Comparison of ENCODE assay signal across 21 cellular contexts in the genomic region with DNA sequence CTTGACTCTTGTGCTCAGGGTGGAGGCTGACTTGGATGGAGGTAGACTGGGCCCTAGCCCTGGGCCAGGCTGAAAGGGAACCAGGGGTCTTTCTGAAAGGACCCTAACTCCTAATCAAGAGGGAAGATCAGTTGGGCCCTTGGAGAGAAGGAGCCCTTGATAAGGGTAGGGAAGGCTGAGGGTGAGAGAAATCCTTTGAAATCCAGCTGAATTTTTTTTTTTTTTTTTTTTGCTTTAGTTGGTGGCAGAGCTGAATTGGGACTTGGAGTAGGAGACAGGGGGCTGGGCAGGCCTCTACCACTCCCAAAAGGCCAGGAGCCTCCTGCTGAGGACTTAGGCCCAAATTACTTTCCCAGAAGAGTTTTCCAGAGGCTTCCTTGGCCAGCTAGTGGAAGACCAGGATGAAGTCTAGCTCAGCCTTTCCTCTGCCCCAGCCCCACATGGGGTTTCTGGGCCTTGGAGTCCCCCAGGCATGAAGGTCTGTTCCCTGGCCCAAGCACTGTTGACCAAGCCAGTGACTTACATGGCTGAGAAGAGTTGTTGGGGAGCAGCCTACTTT. TPM values are rescaled to one million over a fixed set of nuclear protein-coding genes. Genes with fewer than 3 reads are reported as not detected.
DNase-seq lines count a peak whose midpoint lies in the region; ATAC-seq and TF ChIP-seq lines count a peak whose summit lies in the region.
"Had no signal": no experiment of that assay in that cellular context is flagged by ENCODE, and none has a peak within 500 bp of the region (broad histone marks: within the 10 kb centered on the region; RNA-seq: fewer than 3 reads in every experiment).

No MANE protein-coding gene starts in this region.

- DNase-seq in fibroblast of lung (ENCODE audit: low read depth in 2 of 2) (peak in 1 of 2 donors; percentile 40), natural killer cell (no peak), type B pancreatic cell (ENCODE audit: extremely low spot score, unreplicated experiment) (no peak), glomerular visceral epithelial cell (ENCODE audit: extremely low spot score) (no peak), epidermal melanocyte (ENCODE audit: insufficient read length, low spot score) (no peak), DMS 273 (lab: John Stamatoyannopoulos, UW; ENCODE audit: unreplicated experiment) (no peak)
- DNase-seq: activated CD8-positive, alpha-beta T cell treated with anti-CD3 and anti-CD28 coated beads for 36 hours; CD4-positive, CD25-positive, alpha-beta regulatory T cell; kidney glomerular epithelial cell; NCI-H146; NCI-H226; NK-92 treated with Interleukin-12 subunit alpha and Interleukin-12 subunit beta, amount 100 ng/mL, for 24 hours; stimulated activated CD4-positive, alpha-beta T cell treated with anti-CD3 and anti-CD28 coated beads, Interleukin-4, amount 100 ng/mL, for 24 hours; T-cell had no signal

- H3K27me3 ChIP-seq in Loucy (ENCODE audit: insufficient read depth, low read length, poor library complexity, severe bottlenecking) (peaks cover 46% of the 10 kb centered on the region), fibroblast of lung (ENCODE audit: control insufficient read depth, insufficient read depth, low read length) (no peaks in the 10 kb centered on the region)

- intact Hi-C loops in natural killer cell (cut with micrococcal nuclease), result loop anchor here (5.0 kb wide), 1 partner anchor 328 kb away; no protein-coding TSS in a partner anchor

- H3K27ac ChIP-seq in fibroblast of lung (ENCODE audit: insufficient read depth, low read length), result peak overlapping the region; percentile 98
- H3K27ac ChIP-seq: VCaP had no signal

- H3K9me3 Mint-ChIP-seq in natural killer cell (no peaks in the 10 kb centered on the region), type B pancreatic cell (no peaks in the 10 kb centered on the region)
- H3K9me3 Mint-ChIP-seq: activated CD8-positive, alpha-beta T cell treated with anti-CD3 and anti-CD28 coated beads for 36 hours; CD4-positive, CD25-positive, alpha-beta regulatory T cell; T-cell had no signal

- H3K79me2 ChIP-seq in Loucy (ENCODE audit: insufficient read depth, low read length), result peaks cover 98% of the 10 kb centered on the region
- peaks cover 97% of the 10 kb centered on the region for H3K79me2 ChIP-seq in fibroblast of lung (ENCODE audit: control insufficient read depth, insufficient read depth, low read length)

- H3K4me1 ChIP-seq in Loucy (ENCODE audit: insufficient read depth, low read length, poor library complexity, severe bottlenecking) (peaks cover 45% of the 10 kb centered on the region), fibroblast of lung (ENCODE audit: control insufficient read depth, extremely low read depth, insufficient read depth, low read length) (peaks cover 2% of the 10 kb centered on the region)

- no peak overlapping the region for H2AFZ ChIP-seq in Loucy (ENCODE audit: low read length)
- no peak overlapping the region for H2AFZ ChIP-seq in fibroblast of lung (ENCODE audit: low read length)

- peak overlapping the region; percentile 100 for H3K9ac ChIP-seq in Loucy (ENCODE audit: low read depth, low read length, poor library complexity, severe bottlenecking)
- H3K9ac ChIP-seq in fibroblast of lung (ENCODE audit: insufficient read depth, low read length), result peak overlapping the region; percentile 94

- ATAC-seq in natural killer cell (no peak), HG02973 (IDR thresholded peaks at IDR 0.05; ENCODE audit: unreplicated experiment) (no peak)
- ATAC-seq: activated CD8-positive, alpha-beta T cell treated with anti-CD3 and anti-CD28 coated beads for 36 hours; pancreas; T-cell had no signal

- H3K27ac Mint-ChIP-seq in natural killer cell (no peak overlapping the region), type B pancreatic cell (peak overlapping the region; percentile 97)
- H3K27ac Mint-ChIP-seq: activated CD8-positive, alpha-beta T cell treated with anti-CD3 and anti-CD28 coated beads for 36 hours; CD4-positive, CD25-positive, alpha-beta regulatory T cell; T-cell had no signal

- H3F3A ChIP-seq in Loucy (ENCODE audit: low read depth), result peaks cover 7% of the 10 kb centered on the region; the same call in 1 of the 2 replicates

- TF ChIP-seq CTCF in Loucy (conservative IDR thresholded peaks at IDR 0.05; ENCODE audit: low read length) (no peak), fibroblast of lung (conservative IDR thresholded peaks at IDR 0.05 in 1 of 2, IDR thresholded peaks at IDR 0.05 in 1 of 2; ENCODE audit: low read depth in 1 of 2, low read length in 2 of 2) (no peak), natural killer cell (IDR thresholded peaks at IDR 0.05) (no peak), type B pancreatic cell (conservative IDR thresholded peaks at IDR 0.05) (no peak)

- H3K27me3 Mint-ChIP-seq in natural killer cell (ENCODE audit: low read depth in 2 of 2) (peaks cover 76 to 86% of the 10 kb centered on the region in 2 donors), type B pancreatic cell (peaks cover 96% of the 10 kb centered on the region)

- H3K4me3 Mint-ChIP-seq in natural killer cell, result peak overlapping the region; percentile 5
- peak overlapping the region; percentile 91 for H3K4me3 Mint-ChIP-seq in type B pancreatic cell
- H3K4me3 Mint-ChIP-seq: activated CD8-positive, alpha-beta T cell treated with anti-CD3 and anti-CD28 coated beads for 36 hours had no signal

- H4K20me1 ChIP-seq in Loucy (ENCODE audit: insufficient read depth, low read length, poor library complexity, severe bottlenecking) (peaks cover 82% of the 10 kb centered on the region), fibroblast of lung (ENCODE audit: control insufficient read depth, extremely low read depth, insufficient read depth, low read length) (no peaks in the 10 kb centered on the region)

- H3K4me1 Mint-ChIP-seq in natural killer cell, result peaks cover 27 to 36% of the 10 kb centered on the region in 2 donors
- peaks cover 48% of the 10 kb centered on the region for H3K4me1 Mint-ChIP-seq in type B pancreatic cell (ENCODE audit: unreplicated experiment)

- H3K36me3 ChIP-seq in Loucy (ENCODE audit: insufficient read depth, low read length) (peaks cover 34% of the 10 kb centered on the region), fibroblast of lung (ENCODE audit: control insufficient read depth, insufficient read depth, low read length) (peaks cover 5% of the 10 kb centered on the region)
- H3K36me3 ChIP-seq: pancreas had no signal

- H3K9me3 ChIP-seq in Loucy (ENCODE audit: insufficient read depth, low read depth, low read length) (no peaks in the 10 kb centered on the region), fibroblast of lung (ENCODE audit: control insufficient read depth, insufficient read depth, low read depth, low read length) (no peaks in the 10 kb centered on the region)
- H3K9me3 ChIP-seq: pancreas, thoracic aorta had no signal

- H3K9me2 ChIP-seq in Loucy (replicated peaks; ENCODE audit: low read depth, low read length), result no peaks in the 10 kb centered on the region

- H3K4me3 ChIP-seq in Loucy (ENCODE audit: low read length, poor library complexity, severe bottlenecking) (peak overlapping the region; percentile 89), fibroblast of lung (replicated peaks in 1 of 4; ENCODE audit: control extremely low read depth in 1 of 4, insufficient read depth in 1 of 4, low read depth in 3 of 4, low read length in 4 of 4) (peak overlapping the region; percentile 83 to 98 (median 92))
- H3K4me3 ChIP-seq: pancreas had no signal

- H3K4me2 ChIP-seq in Loucy (ENCODE audit: low read depth, low read length, poor library complexity, severe bottlenecking) (peak overlapping the region; percentile 98), fibroblast of lung (ENCODE audit: extremely low read depth, insufficient read depth, low read length) (peak overlapping the region; percentile 98)

- no peaks in the 10 kb centered on the region for H3K36me3 Mint-ChIP-seq in natural killer cell
- peaks cover 38% of the 10 kb centered on the region for H3K36me3 Mint-ChIP-seq in type B pancreatic cell
- H3K36me3 Mint-ChIP-seq: CD4-positive, CD25-positive, alpha-beta regulatory T cell; T-cell had no signal

RNA-seq across cellular contexts. Expression of gene HOXB3, which starts 0.6 kb away (rescaled TPM):
- total RNA-seq in fibroblast of lung, result 15.7 and 28.6 TPM in 2 replicates
- polyA plus RNA-seq in fibroblast of lung, result 15.7 and 19.5 TPM in 2 replicates
- polyA plus RNA-seq in fibroblast of lung (2012), result 20.9 and 25.3 TPM in 2 replicates
- 3.5 and 4.9 TPM in 2 replicates for polyA minus RNA-seq in fibroblast of lung (ENCODE audit: low replicate concordance)
- total RNA-seq in natural killer cell, result 10 to 100 TPM in 2 of 3 donors, 1 to 10 TPM in 1; 7.9 to 15.6 (median 15.3) TPM
- total RNA-seq in type B pancreatic cell (ENCODE audit: low replicate concordance), result 46.9 and 93.7 TPM in 2 replicates

RNA-seq across cellular contexts. Expression of gene HOXB5, which starts 2.9 kb away (rescaled TPM):
- total RNA-seq in fibroblast of lung (1.0 and 2.1 TPM in 2 replicates), natural killer cell (not detected), type B pancreatic cell (ENCODE audit: low replicate concordance) (10.1 and 20.8 TPM in 2 replicates)
- 9.4 and 17.2 TPM in 2 replicates for polyA plus RNA-seq in fibroblast of lung
- 24.6 and 41.8 TPM in 2 replicates for polyA plus RNA-seq in fibroblast of lung (2012)
- polyA minus RNA-seq in fibroblast of lung (ENCODE audit: low replicate concordance), result 3.8 and 5.5 TPM in 2 replicates
- total RNA-seq: activated CD8-positive, alpha-beta T cell treated with anti-CD3 and anti-CD28 coated beads for 36 hours; CD4-positive, CD25-positive, alpha-beta regulatory T cell; mononuclear cell; skeletal muscle tissue; T-cell had no signal
- polyA plus RNA-seq: CD4-positive, CD25-positive, alpha-beta regulatory T cell had no signal

RNA-seq across cellular contexts. Expression of gene HOXB4, which starts 12.5 kb away (rescaled TPM):
- total RNA-seq in fibroblast of lung (6.2 and 8.9 TPM in 2 replicates), natural killer cell (1 to 10 TPM; 3.5 to 6.7 (median 5.7) TPM), type B pancreatic cell (ENCODE audit: low replicate concordance) (14.8 and 27.0 TPM in 2 replicates)
- 3.4 and 3.8 TPM in 2 replicates for polyA plus RNA-seq in fibroblast of lung
- polyA plus RNA-seq in fibroblast of lung (2012), result 4.5 and 5.6 TPM in 2 replicates
- 3.8 and 5.0 TPM in 2 replicates for polyA minus RNA-seq in fibroblast of lung (ENCODE audit: low replicate concordance)

RNA-seq across cellular contexts. Expression of gene HOXB6, which starts 14.1 kb away (rescaled TPM):
- total RNA-seq in fibroblast of lung (10.5 and 16.2 TPM in 2 replicates), natural killer cell (not detected), type B pancreatic cell (ENCODE audit: low replicate concordance) (17.6 and 20.3 TPM in 2 replicates)
- polyA plus RNA-seq in fibroblast of lung, result 28.9 and 42.1 TPM in 2 replicates
- 36.4 and 58.8 TPM in 2 replicates for polyA plus RNA-seq in fibroblast of lung (2012)
- polyA minus RNA-seq in fibroblast of lung (ENCODE audit: low replicate concordance), result 33.2 and 59.3 TPM in 2 replicates
- total RNA-seq: activated CD8-positive, alpha-beta T cell treated with anti-CD3 and anti-CD28 coated beads for 36 hours; CD4-positive, CD25-positive, alpha-beta regulatory T cell; mononuclear cell; skeletal muscle tissue had no signal
- polyA plus RNA-seq: CD4-positive, CD25-positive, alpha-beta regulatory T cell had no signal

RNA-seq across cellular contexts. Expression of gene HOXB7, which starts 20.1 kb away (rescaled TPM):
- 6.4 and 7.4 TPM in 2 replicates for total RNA-seq in fibroblast of lung
- 11.8 and 12.7 TPM in 2 replicates for polyA plus RNA-seq in fibroblast of lung
- 14.5 and 15.9 TPM in 2 replicates for polyA plus RNA-seq in fibroblast of lung (2012)
- polyA minus RNA-seq in fibroblast of lung (ENCODE audit: low replicate concordance), result 2.6 and 3.3 TPM in 2 replicates
- total RNA-seq in natural killer cell, result 1 to 10 TPM in 1 of 3 donors, under 1 TPM in 2; 0.45 to 1.4 (median 0.97) TPM
- 9.8 and 11.7 TPM in 2 replicates for total RNA-seq in type B pancreatic cell (ENCODE audit: low replicate concordance)
